1 cellular context compared by ENCODE assay signal in the genomic region with DNA sequence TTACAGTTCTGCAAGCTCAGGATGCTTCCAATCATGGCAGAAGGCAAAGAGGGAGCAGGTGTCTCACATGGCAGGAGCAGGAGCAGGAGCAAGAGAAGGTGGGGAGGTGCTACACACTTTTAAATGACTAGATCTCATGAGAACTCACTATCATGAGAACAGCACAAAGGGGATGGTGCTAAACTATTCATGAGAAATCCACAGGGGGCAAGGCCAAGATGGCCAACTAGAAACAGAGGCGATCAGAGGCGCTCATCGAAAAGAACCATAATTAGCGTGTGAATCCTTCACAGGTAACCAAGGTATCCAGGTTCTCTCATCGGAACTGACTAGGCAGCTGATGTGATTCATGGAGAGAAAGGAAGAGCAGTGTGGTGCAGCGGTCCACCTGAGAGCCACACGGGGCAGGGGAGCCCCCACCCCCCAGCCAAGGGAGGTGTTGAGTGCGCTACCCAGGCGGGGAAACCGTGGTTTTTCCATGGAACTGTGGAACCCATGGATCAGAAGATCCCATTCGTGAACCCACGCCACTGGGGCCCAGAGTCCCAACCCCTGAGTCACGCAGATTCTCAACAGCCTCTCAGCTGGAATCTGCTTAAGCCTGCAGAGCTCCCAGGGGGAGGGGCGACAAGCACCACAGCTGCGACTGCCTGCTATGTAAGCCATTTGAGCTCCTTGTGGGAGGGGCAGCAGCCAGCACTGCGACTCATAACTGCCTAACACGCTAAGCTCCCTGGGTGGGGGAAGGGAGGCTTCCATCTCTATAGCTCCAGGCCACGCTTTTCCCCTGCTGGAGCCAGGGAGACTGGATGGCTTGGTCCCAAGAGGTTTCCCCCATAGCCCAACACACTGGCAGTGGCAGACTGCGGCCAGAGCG.
TF ChIP-seq lines count a peak whose summit lies in the region.

No MANE protein-coding gene starts in this region.

TF ChIP-seq in GM23338, 12 proteins besides CTCF, POLR2A, EP300 and RAD21 (continued from another document):
- TF ChIP-seq, protein P1, sequence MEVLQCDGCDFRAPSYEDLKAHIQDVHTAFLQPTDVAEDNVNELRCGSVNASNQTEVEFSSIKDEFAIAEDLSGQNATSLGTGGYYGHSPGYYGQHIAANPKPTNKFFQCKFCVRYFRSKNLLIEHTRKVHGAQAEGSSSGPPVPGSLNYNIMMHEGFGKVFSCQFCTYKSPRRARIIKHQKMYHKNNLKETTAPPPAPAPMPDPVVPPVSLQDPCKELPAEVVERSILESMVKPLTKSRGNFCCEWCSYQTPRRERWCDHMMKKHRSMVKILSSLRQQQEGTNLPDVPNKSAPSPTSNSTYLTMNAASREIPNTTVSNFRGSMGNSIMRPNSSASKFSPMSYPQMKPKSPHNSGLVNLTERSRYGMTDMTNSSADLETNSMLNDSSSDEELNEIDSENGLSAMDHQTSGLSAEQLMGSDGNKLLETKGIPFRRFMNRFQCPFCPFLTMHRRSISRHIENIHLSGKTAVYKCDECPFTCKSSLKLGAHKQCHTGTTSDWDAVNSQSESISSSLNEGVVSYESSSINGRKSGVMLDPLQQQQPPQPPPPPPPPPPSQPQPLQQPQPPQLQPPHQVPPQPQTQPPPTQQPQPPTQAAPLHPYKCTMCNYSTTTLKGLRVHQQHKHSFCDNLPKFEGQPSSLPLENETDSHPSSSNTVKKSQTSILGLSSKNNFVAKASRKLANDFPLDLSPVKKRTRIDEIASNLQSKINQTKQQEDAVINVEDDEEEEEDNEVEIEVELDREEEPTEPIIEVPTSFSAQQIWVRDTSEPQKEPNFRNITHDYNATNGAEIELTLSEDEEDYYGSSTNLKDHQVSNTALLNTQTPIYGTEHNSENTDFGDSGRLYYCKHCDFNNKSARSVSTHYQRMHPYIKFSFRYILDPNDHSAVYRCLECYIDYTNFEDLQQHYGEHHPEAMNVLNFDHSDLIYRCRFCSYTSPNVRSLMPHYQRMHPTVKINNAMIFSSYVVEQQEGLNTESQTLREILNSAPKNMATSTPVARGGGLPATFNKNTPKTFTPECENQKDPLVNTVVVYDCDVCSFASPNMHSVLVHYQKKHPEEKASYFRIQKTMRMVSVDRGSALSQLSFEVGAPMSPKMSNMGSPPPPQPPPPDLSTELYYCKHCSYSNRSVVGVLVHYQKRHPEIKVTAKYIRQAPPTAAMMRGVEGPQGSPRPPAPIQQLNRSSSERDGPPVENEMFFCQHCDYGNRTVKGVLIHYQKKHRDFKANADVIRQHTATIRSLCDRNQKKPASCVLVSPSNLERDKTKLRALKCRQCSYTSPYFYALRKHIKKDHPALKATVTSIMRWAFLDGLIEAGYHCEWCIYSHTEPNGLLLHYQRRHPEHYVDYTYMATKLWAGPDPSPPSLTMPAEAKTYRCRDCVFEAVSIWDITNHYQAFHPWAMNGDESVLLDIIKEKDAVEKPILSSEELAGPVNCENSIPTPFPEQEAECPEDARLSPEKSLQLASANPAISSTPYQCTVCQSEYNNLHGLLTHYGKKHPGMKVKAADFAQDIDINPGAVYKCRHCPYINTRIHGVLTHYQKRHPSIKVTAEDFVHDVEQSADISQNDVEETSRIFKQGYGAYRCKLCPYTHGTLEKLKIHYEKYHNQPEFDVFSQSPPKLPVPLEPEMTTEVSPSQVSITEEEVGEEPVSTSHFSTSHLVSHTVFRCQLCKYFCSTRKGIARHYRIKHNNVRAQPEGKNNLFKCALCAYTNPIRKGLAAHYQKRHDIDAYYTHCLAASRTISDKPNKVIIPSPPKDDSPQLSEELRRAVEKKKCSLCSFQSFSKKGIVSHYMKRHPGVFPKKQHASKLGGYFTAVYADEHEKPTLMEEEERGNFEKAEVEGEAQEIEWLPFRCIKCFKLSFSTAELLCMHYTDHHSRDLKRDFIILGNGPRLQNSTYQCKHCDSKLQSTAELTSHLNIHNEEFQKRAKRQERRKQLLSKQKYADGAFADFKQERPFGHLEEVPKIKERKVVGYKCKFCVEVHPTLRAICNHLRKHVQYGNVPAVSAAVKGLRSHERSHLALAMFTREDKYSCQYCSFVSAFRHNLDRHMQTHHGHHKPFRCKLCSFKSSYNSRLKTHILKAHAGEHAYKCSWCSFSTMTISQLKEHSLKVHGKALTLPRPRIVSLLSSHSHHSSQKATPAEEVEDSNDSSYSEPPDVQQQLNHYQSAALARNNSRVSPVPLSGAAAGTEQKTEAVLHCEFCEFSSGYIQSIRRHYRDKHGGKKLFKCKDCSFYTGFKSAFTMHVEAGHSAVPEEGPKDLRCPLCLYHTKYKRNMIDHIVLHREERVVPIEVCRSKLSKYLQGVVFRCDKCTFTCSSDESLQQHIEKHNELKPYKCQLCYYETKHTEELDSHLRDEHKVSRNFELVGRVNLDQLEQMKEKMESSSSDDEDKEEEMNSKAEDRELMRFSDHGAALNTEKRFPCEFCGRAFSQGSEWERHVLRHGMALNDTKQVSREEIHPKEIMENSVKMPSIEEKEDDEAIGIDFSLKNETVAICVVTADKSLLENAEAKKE (CRISPR knock-in tag; IDR thresholded peaks at IDR 0.05): no peak
- TF ChIP-seq, protein P2, sequence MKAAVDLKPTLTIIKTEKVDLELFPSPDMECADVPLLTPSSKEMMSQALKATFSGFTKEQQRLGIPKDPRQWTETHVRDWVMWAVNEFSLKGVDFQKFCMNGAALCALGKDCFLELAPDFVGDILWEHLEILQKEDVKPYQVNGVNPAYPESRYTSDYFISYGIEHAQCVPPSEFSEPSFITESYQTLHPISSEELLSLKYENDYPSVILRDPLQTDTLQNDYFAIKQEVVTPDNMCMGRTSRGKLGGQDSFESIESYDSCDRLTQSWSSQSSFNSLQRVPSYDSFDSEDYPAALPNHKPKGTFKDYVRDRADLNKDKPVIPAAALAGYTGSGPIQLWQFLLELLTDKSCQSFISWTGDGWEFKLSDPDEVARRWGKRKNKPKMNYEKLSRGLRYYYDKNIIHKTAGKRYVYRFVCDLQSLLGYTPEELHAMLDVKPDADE (IDR thresholded peaks at IDR 0.05): no peak
- TF ChIP-seq ZNF331 (CRISPR knock-in tag; IDR thresholded peaks at IDR 0.05; ENCODE audit: low read depth) (no peak), POLR2AphosphoS5 (IDR thresholded peaks at IDR 0.05; ENCODE audit: low read depth) (no peak), ZNF114 (CRISPR knock-in tag; IDR thresholded peaks at IDR 0.05) (no peak), JUNB (IDR thresholded peaks at IDR 0.05; ENCODE audit: unreplicated experiment) (no peak)
- TF ChIP-seq, protein P3, sequence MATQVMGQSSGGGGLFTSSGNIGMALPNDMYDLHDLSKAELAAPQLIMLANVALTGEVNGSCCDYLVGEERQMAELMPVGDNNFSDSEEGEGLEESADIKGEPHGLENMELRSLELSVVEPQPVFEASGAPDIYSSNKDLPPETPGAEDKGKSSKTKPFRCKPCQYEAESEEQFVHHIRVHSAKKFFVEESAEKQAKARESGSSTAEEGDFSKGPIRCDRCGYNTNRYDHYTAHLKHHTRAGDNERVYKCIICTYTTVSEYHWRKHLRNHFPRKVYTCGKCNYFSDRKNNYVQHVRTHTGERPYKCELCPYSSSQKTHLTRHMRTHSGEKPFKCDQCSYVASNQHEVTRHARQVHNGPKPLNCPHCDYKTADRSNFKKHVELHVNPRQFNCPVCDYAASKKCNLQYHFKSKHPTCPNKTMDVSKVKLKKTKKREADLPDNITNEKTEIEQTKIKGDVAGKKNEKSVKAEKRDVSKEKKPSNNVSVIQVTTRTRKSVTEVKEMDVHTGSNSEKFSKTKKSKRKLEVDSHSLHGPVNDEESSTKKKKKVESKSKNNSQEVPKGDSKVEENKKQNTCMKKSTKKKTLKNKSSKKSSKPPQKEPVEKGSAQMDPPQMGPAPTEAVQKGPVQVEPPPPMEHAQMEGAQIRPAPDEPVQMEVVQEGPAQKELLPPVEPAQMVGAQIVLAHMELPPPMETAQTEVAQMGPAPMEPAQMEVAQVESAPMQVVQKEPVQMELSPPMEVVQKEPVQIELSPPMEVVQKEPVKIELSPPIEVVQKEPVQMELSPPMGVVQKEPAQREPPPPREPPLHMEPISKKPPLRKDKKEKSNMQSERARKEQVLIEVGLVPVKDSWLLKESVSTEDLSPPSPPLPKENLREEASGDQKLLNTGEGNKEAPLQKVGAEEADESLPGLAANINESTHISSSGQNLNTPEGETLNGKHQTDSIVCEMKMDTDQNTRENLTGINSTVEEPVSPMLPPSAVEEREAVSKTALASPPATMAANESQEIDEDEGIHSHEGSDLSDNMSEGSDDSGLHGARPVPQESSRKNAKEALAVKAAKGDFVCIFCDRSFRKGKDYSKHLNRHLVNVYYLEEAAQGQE (IDR thresholded peaks at IDR 0.05; ENCODE audit: unreplicated experiment): no peak
TF ChIP-seq in GM23338: peak in this region for 0.
